9 cellular contexts compared by ENCODE assay signal in the genomic region with DNA sequence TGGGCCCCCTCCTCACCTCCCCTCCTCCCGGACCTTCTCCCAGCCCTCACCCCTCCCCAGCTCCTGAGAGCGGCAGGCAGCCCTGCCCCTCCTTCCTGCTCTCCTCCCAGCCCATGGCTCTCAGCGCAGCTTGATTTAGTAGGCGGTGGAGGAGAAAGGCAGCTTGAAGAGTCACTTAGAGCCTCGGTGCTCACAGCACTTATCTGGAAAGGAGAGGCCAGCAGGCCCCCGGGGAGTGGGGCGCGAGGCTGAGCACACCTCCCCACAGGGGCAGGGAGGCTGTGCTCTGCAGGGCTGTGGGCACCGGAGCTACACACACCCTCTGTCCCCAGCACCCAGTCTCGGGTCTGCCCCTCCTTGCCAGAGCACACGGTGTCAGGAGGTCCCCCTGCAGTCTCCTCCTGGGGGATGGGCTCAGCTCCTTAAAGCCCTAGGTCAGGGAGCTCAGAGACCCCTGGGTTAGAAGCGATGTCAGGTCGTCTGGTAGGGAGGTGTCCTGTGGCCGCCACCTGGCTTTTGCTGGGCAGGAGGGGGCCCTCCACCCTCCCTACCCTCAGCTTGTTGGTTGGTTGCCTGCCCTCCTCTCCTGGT.
DNase-seq lines count a peak whose midpoint lies in the region; ATAC-seq and TF ChIP-seq lines count a peak whose summit lies in the region.
"Had no signal": no experiment of that assay in that cellular context is flagged by ENCODE, and none has a peak within 500 bp of the region (broad histone marks: within the 10 kb centered on the region; RNA-seq: fewer than 3 reads in every experiment).

No MANE protein-coding gene starts in this region.

- H3K9me3 ChIP-seq in esophagus muscularis mucosa: no peaks in the 10 kb centered on the region

- WGBS in esophagus muscularis mucosa: 16% methylated on average over 9 of the region's 14 CpGs

- TF ChIP-seq POLR2A in esophagus muscularis mucosa (IDR thresholded peaks at IDR 0.05; ENCODE audit: low read depth): no peak

- peaks cover 2% of the 10 kb centered on the region for H3K27me3 Mint-ChIP-seq in osteocyte (ENCODE audit: unreplicated experiment)

- TF ChIP-seq CTCF in esophagus muscularis mucosa (IDR thresholded peaks at IDR 0.05): no peak
- TF ChIP-seq CTCF in osteocyte (IDR thresholded peaks at IDR 0.05): no peak

- H3K9me3 Mint-ChIP-seq in osteocyte (ENCODE audit: unreplicated experiment): no peaks in the 10 kb centered on the region

- H3K4me1 Mint-ChIP-seq in osteocyte (ENCODE audit: unreplicated experiment): peaks cover 40% of the 10 kb centered on the region

- DNase-seq in NCI-H2081 (lab: John Stamatoyannopoulos, UW) (peak; percentile 58 to 83), NCI-H2081 treated with DMSO at 0.1 percent for 48 hours (lab: John Stamatoyannopoulos, UW) (no peak), NCI-H524 (lab: John Stamatoyannopoulos, UW) (peak; percentile 89 to 92), esophagus muscularis mucosa (ENCODE audit: extremely low spot score) (no peak), osteocyte (ENCODE audit: extremely low spot score, unreplicated experiment) (no peak), GOT3 (lab: John Stamatoyannopoulos, UW) (no peak)
- DNase-seq in stimulated activated CD4-positive, alpha-beta T cell treated with anti-CD3 and anti-CD28 coated beads, Interleukin-2, amount 100 ng/mL, for 48 hours: no peak

- no peak overlapping the region for H3K27ac Mint-ChIP-seq in osteocyte (ENCODE audit: unreplicated experiment)

- peak overlapping the region; percentile 38 to 73 (median 56) for H3K27ac ChIP-seq in esophagus muscularis mucosa (replicated peaks in 1 of 4)
- H3K27ac ChIP-seq: C4-2B had no signal

- H3K4me3 ChIP-seq in esophagus muscularis mucosa: peak overlapping the region; percentile 49 to 59 (median 50)

- ATAC-seq in HG02981 (IDR thresholded peaks at IDR 0.05; ENCODE audit: unreplicated experiment): no peak

- no peaks in the 10 kb centered on the region for H3K36me3 ChIP-seq in esophagus muscularis mucosa

- H3K36me3 Mint-ChIP-seq in osteocyte (ENCODE audit: unreplicated experiment): no peaks in the 10 kb centered on the region

- peaks cover 0 to 12% (median 0%) of the 10 kb centered on the region in 4 donors for H3K27me3 ChIP-seq in esophagus muscularis mucosa

- H3K4me3 Mint-ChIP-seq in osteocyte (ENCODE audit: unreplicated experiment): peak overlapping the region; percentile 77

- peaks cover 59 to 67% (median 63%) of the 10 kb centered on the region in 4 donors for H3K4me1 ChIP-seq in esophagus muscularis mucosa

- intact Hi-C loops in esophagus muscularis mucosa (cut with DNase I): no loop called here

- TF ChIP-seq EP300 in esophagus muscularis mucosa (IDR thresholded peaks at IDR 0.05): no peak

Comparison
In these comparisons a context has a peak if more than half of its experiments do, and no peak if none do; other contexts are left out.
1. DNase-seq: peak in NCI-H2081 (2 of 2) and NCI-H524 (2 of 2); none in NCI-H2081 treated with DMSO at 0.1 percent for 48 hours (single experiment), esophagus muscularis mucosa (single experiment), osteocyte (single experiment), GOT3 (single experiment) and stimulated activated CD4-positive, alpha-beta T cell treated with anti-CD3 and anti-CD28 coated beads, Interleukin-2, amount 100 ng/mL, for 48 hours (0 of 2).